ENCODE assay signal across 1 cellular context in the genomic region with DNA sequence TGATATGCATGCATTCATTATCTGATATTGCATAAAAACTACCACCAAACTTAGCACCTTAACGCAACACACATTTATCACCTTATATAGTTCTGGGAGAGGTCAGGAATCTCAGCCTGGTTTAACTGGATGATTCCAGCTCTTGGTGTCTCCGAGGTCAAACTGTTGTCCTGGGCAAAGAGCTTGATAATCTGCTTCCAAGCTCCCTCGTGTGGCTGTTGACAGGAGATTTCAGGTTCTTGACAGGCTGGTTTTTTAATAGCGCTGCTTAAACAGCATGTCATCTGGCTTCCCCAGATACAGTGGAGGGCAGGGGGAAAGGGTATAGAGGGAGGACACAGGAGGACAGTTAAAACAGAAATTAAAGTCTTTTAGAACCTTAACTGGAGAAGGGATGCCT.
TF ChIP-seq lines count a peak whose summit lies in the region.

No MANE protein-coding gene starts in this region.

TF ChIP-seq in H1, 55 proteins besides CTCF, POLR2A, EP300 and RAD21 (continued from another document):
- no peak for TF ChIP-seq CHD7 (IDR thresholded peaks at IDR 0.05; ENCODE audit: insufficient replicate concordance, low read length)
- no peak for TF ChIP-seq MAFK (IDR thresholded peaks at IDR 0.05; ENCODE audit: low read depth, low read length)
- TF ChIP-seq TEAD4 (IDR thresholded peaks at IDR 0.05; ENCODE audit: low read depth, low read length) = no peak
- no peak for TF ChIP-seq SP4 (IDR thresholded peaks at IDR 0.05; ENCODE audit: low read length)
- TF ChIP-seq KDM4A (IDR thresholded peaks at IDR 0.05; ENCODE audit: low read depth, low read length, severe bottlenecking) = no peak
- TF ChIP-seq, protein P1, sequence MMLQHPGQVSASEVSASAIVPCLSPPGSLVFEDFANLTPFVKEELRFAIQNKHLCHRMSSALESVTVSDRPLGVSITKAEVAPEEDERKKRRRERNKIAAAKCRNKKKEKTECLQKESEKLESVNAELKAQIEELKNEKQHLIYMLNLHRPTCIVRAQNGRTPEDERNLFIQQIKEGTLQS (IDR thresholded peaks at IDR 0.05; ENCODE audit: insufficient read depth, low read depth, low read length) = no peak
